13 cellular contexts compared by ENCODE assay signal in the genomic region with DNA sequence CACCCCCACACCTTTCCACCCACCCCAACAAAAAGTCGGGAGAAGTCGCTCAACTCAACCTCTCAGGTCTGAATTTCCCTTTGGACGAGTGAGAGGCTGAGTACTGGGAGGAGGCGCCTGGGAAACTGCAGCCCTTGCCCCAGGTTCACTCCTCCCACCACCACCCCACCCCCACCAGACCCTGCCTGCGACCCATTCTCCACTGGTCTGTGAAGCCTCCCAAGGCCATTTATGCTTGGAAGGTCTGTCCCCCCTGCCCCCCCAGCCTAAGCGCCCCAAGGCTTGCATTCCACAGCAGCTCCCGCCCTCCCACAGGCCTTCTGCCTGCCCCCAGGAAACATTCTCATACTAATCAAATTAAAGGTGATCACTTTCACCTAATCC. TPM values are rescaled to one million over a fixed set of nuclear protein-coding genes. Genes with fewer than 3 reads are reported as not detected.
A peak's percentile ranks its signal among the peaks of the same experiment; 100 is the strongest.
DNase-seq lines count a peak whose midpoint lies in the region; ATAC-seq and TF ChIP-seq lines count a peak whose summit lies in the region.
"Had no signal": no experiment of that assay in that cellular context is flagged by ENCODE, and none has a peak within 500 bp of the region (broad histone marks: within the 10 kb centered on the region; RNA-seq: fewer than 3 reads in every experiment).

No MANE protein-coding gene starts in this region.

- no peak for DNase-seq in T-helper 1 cell
- no peak for DNase-seq in NB4 (ENCODE audit: low read depth)
- no peak for DNase-seq in effector memory CD4-positive, alpha-beta T cell
- no peak for DNase-seq in aorta
- DNase-seq in hippocampal formation (lab: John Stamatoyannopoulos, UW) = no peak
- DNase-seq: DMS53, NCI-H345 had no signal

- no peaks in the 10 kb centered on the region for H3K27me3 ChIP-seq in effector memory CD4-positive, alpha-beta T cell (replicated peaks; ENCODE audit: control insufficient read depth, insufficient read depth, low read length, poor library complexity, severe bottlenecking)
- no peaks in the 10 kb centered on the region for H3K27me3 ChIP-seq in aorta (ENCODE audit: control insufficient read depth in 1 of 2, insufficient read depth in 2 of 2, low read length in 1 of 2)

- no peaks in the 10 kb centered on the region for H3K36me3 ChIP-seq in effector memory CD4-positive, alpha-beta T cell (ENCODE audit: control insufficient read depth, insufficient read depth, low read length)
- no peaks in the 10 kb centered on the region for H3K36me3 ChIP-seq in aorta (ENCODE audit: control insufficient read depth in 1 of 2, insufficient read depth in 2 of 2, low read length in 1 of 2)

- WGBS in aorta, 2 donors = 67 to 80% methylated on average over 6 to 7 of the region's 7 CpGs

- peak overlapping the region; percentile 77 for H3K27ac Mint-ChIP-seq in T-helper 1 cell treated with Interleukin-12 subunit alpha and Interleukin-12 subunit beta and Interleukin-4 antibody, amounts not matched to agents 30 μg/mL and 1 μg/mL, for 36 hours
- H3K27ac Mint-ChIP-seq: brain, type B pancreatic cell had no signal

- peaks cover 54% of the 10 kb centered on the region for H3K4me1 Mint-ChIP-seq in T-helper 1 cell treated with Interleukin-12 subunit alpha and Interleukin-12 subunit beta and Interleukin-4 antibody, amounts not matched to agents 30 μg/mL and 1 μg/mL, for 36 hours (ENCODE audit: low read depth)

- no peak for TF ChIP-seq POLR2A in NB4 (IDR thresholded peaks at IDR 0.05; ENCODE audit: extremely low read depth, insufficient read length)

- peaks cover 53% of the 10 kb centered on the region for H3K4me1 ChIP-seq in effector memory CD4-positive, alpha-beta T cell (ENCODE audit: control insufficient read depth, insufficient read depth, low read length, poor library complexity, severe bottlenecking)
- H3K4me1 ChIP-seq in aorta (ENCODE audit: control insufficient read depth in 1 of 2, insufficient read depth in 2 of 2, low read length in 2 of 2) = no peaks in the 10 kb centered on the region
- H3K4me1 ChIP-seq: psoas muscle had no signal

- intact Hi-C loops in aorta (cut with DNase I) = no loop called here

- no peaks in the 10 kb centered on the region for H3K27me3 Mint-ChIP-seq in T-helper 1 cell treated with Interleukin-12 subunit alpha and Interleukin-12 subunit beta and Interleukin-4 antibody, amounts not matched to agents 30 μg/mL and 1 μg/mL, for 36 hours (ENCODE audit: low read depth)
- H3K27me3 Mint-ChIP-seq: type B pancreatic cell had no signal

- ATAC-seq in aorta (ENCODE audit: low FRiP score) (no peak), HG03097 (IDR thresholded peaks at IDR 0.05; ENCODE audit: low FRiP score, unreplicated experiment) (no peak)

- no peaks in the 10 kb centered on the region for H3K9me3 Mint-ChIP-seq in T-helper 1 cell treated with Interleukin-12 subunit alpha and Interleukin-12 subunit beta and Interleukin-4 antibody, amounts not matched to agents 30 μg/mL and 1 μg/mL, for 36 hours
- H3K9me3 Mint-ChIP-seq: type B pancreatic cell had no signal

- H3K4me3 ChIP-seq in NB4 (ENCODE audit: low read depth, low read length) (peak overlapping the region; percentile 38), skin epidermis (no peak overlapping the region), aorta (ENCODE audit: low read length in 2 of 2) (no peak overlapping the region)
- no peak overlapping the region for H3K4me3 ChIP-seq in effector memory CD4-positive, alpha-beta T cell (ENCODE audit: insufficient read depth, low read depth, low read length, poor library complexity, severe bottlenecking)
- H3K4me3 ChIP-seq: psoas muscle had no signal

- H3K4me3 Mint-ChIP-seq in T-helper 1 cell treated with Interleukin-12 subunit alpha and Interleukin-12 subunit beta and Interleukin-4 antibody, amounts not matched to agents 30 μg/mL and 1 μg/mL, for 36 hours = peak overlapping the region; percentile 86
- H3K4me3 Mint-ChIP-seq: brain, type B pancreatic cell had no signal

- TF ChIP-seq CTCF in NB4 (IDR thresholded peaks at IDR 0.05; ENCODE audit: low read depth, low read length) = no peak

- H3K27ac ChIP-seq in effector memory CD4-positive, alpha-beta T cell (ENCODE audit: insufficient read depth, low read length, poor library complexity, severe bottlenecking) = peak overlapping the region; percentile 77
- H3K27ac ChIP-seq in skin epidermis = peak overlapping the region in 18 of 21 experiments; percentile 31 to 86 (median 65)
- H3K27ac ChIP-seq in aorta (ENCODE audit: low read depth in 1 of 2, low read length in 2 of 2) = no peak overlapping the region
- H3K27ac ChIP-seq: psoas muscle had no signal

- H3K9me3 ChIP-seq in effector memory CD4-positive, alpha-beta T cell (ENCODE audit: control insufficient read depth, low read length) = no peaks in the 10 kb centered on the region
- H3K9me3 ChIP-seq in aorta (ENCODE audit: control insufficient read depth, low read length) = no peaks in the 10 kb centered on the region
- H3K9me3 ChIP-seq: psoas muscle had no signal

- peaks cover 12% of the 10 kb centered on the region for H3K36me3 Mint-ChIP-seq in T-helper 1 cell treated with Interleukin-12 subunit alpha and Interleukin-12 subunit beta and Interleukin-4 antibody, amounts not matched to agents 30 μg/mL and 1 μg/mL, for 36 hours (ENCODE audit: low read depth)
- H3K36me3 Mint-ChIP-seq: brain had no signal

RNA-seq across cellular contexts. Expression of a gene that starts 27.2 kb away (rescaled TPM):
- total RNA-seq in aorta = 10 to 100 TPM; 14.5 to 20.8 TPM
- polyA plus RNA-seq in aorta = 1 to 10 TPM; 3.6 to 4.5 TPM

Comparison
In these comparisons a context has a peak if more than half of its experiments do, and no peak if none do; other contexts are left out.
1. H3K27ac ChIP-seq: peak in effector memory CD4-positive, alpha-beta T cell (single experiment) and skin epidermis (18 of 21); none in aorta (0 of 2).